ENCODE assay signal across 31 cellular contexts in genomic region chrY:19479141-19479540, GRCh38.
"Had no signal": no experiment of that assay in that cellular context is flagged by ENCODE, and none has a peak within 500 bp of the region (broad histone marks: within the 10 kb centered on the region; RNA-seq: fewer than 3 reads in every experiment).

No MANE protein-coding gene starts in this region.

- H3K4me1 Mint-ChIP-seq: activated CD4-positive, alpha-beta memory T cell treated with anti-CD3 and anti-CD28 coated beads, Interleukin-2, amount 10 ng/mL, durations not matched to agents 7 days and 5 days; endodermal cell; WTC11 had no signal

- H3K4me3 Mint-ChIP-seq: activated CD4-positive, alpha-beta memory T cell treated with anti-CD3 and anti-CD28 coated beads, Interleukin-2, amount 10 ng/mL, durations not matched to agents 7 days and 5 days; activated CD4-positive, alpha-beta T cell treated with anti-CD3 and anti-CD28 coated beads, Interleukin-2, amount 10 ng/mL, durations not matched to agents 7 days and 5 days; activated naive CD4-positive, alpha-beta T cell treated with anti-CD3 and anti-CD28 coated beads, Interleukin-2, amount 50 U/mL, for 24 hours; activated naive CD8-positive, alpha-beta T cell treated with anti-CD3 and anti-CD28 coated beads, Interleukin-2, amount 10 ng/mL, durations not matched to agents 7 days and 5 days; activated T-cell treated with anti-CD3 and anti-CD28 coated beads, Interleukin-2, amount 50 U/mL, for 24 hours; activated T-cell treated with anti-CD3 and anti-CD28 coated beads, Interleukin-2, amount 50 U/mL, for 72 hours; central memory CD8-positive, alpha-beta T cell; dendritic cell treated with granulocyte-macrophage colony-stimulating factor and Interleukin-4, amounts not matched to agents 40 ng/mL and 50 ng/mL, for 4 days; endodermal cell; WTC11 had no signal

- H3K36me3 Mint-ChIP-seq: WTC11 had no signal

- H3K27ac Mint-ChIP-seq: activated CD4-positive, alpha-beta memory T cell treated with anti-CD3 and anti-CD28 coated beads, Interleukin-2, amount 10 ng/mL, durations not matched to agents 7 days and 5 days; activated CD4-positive, alpha-beta T cell treated with anti-CD3 and anti-CD28 coated beads, Interleukin-2, amount 10 ng/mL, durations not matched to agents 7 days and 5 days; activated naive CD8-positive, alpha-beta T cell treated with anti-CD3 and anti-CD28 coated beads, Interleukin-2, amount 10 ng/mL, durations not matched to agents 7 days and 5 days; activated T-cell treated with anti-CD3 and anti-CD28 coated beads, Interleukin-2, amount 50 U/mL, for 24 hours; activated T-cell treated with anti-CD3 and anti-CD28 coated beads, Interleukin-2, amount 50 U/mL, for 72 hours; dendritic cell treated with granulocyte-macrophage colony-stimulating factor and Interleukin-4, amounts not matched to agents 40 ng/mL and 50 ng/mL, for 4 days; endodermal cell; WTC11 had no signal

- ATAC-seq: activated T-cell treated with anti-CD3 and anti-CD28 coated beads, Interleukin-2, amount 50 U/mL, for 72 hours; foreskin keratinocyte; gastrocnemius medialis; heart left ventricle; WTC11 had no signal

- H3K27me3 Mint-ChIP-seq: activated CD4-positive, alpha-beta memory T cell treated with anti-CD3 and anti-CD28 coated beads, Interleukin-2, amount 10 ng/mL, durations not matched to agents 7 days and 5 days; activated CD4-positive, alpha-beta T cell treated with anti-CD3 and anti-CD28 coated beads, Interleukin-2, amount 10 ng/mL, durations not matched to agents 7 days and 5 days; activated naive CD4-positive, alpha-beta T cell treated with anti-CD3 and anti-CD28 coated beads, Interleukin-2, amount 50 U/mL, for 24 hours; activated naive CD8-positive, alpha-beta T cell treated with anti-CD3 and anti-CD28 coated beads, Interleukin-2, amount 10 ng/mL, durations not matched to agents 7 days and 5 days; activated T-cell treated with anti-CD3 and anti-CD28 coated beads, Interleukin-2, amount 50 U/mL, for 24 hours; central memory CD8-positive, alpha-beta T cell; dendritic cell treated with granulocyte-macrophage colony-stimulating factor and Interleukin-4, amounts not matched to agents 40 ng/mL and 50 ng/mL, for 4 days had no signal

- H3K9me3 Mint-ChIP-seq: activated CD4-positive, alpha-beta memory T cell treated with anti-CD3 and anti-CD28 coated beads, Interleukin-2, amount 10 ng/mL, durations not matched to agents 7 days and 5 days; activated naive CD4-positive, alpha-beta T cell treated with anti-CD3 and anti-CD28 coated beads, Interleukin-2, amount 50 U/mL, for 24 hours; activated T-cell treated with anti-CD3 and anti-CD28 coated beads, Interleukin-2, amount 50 U/mL, for 24 hours; activated T-cell treated with anti-CD3 and anti-CD28 coated beads, Interleukin-2, amount 50 U/mL, for 72 hours; central memory CD8-positive, alpha-beta T cell; dendritic cell treated with granulocyte-macrophage colony-stimulating factor and Interleukin-4, amounts not matched to agents 40 ng/mL and 50 ng/mL, for 4 days; endodermal cell had no signal

- H3K27ac ChIP-seq: brain microvascular endothelial cell, coronary artery, dorsolateral prefrontal cortex, esophagus muscularis mucosa, foreskin keratinocyte, gastrocnemius medialis, heart left ventricle, hepatocyte, VCaP had no signal

- H3K9me3 ChIP-seq: esophagus muscularis mucosa, gastrocnemius medialis, heart left ventricle had no signal

- DNase-seq: activated CD4-positive, alpha-beta memory T cell treated with anti-CD3 and anti-CD28 coated beads, Interleukin-2, amount 10 ng/mL, durations not matched to agents 7 days and 5 days; activated CD4-positive, alpha-beta T cell treated with anti-CD3 and anti-CD28 coated beads for 1 hour; activated CD4-positive, alpha-beta T cell treated with anti-CD3 and anti-CD28 coated beads for 4 hours; activated CD4-positive, alpha-beta T cell treated with anti-CD3 and anti-CD28 coated beads, Interleukin-2, amount 10 ng/mL, durations not matched to agents 7 days and 5 days; activated CD4-positive, alpha-beta T cell treated with anti-CD3 and anti-CD28 coated beads, Interleukin-2, amount 50 U/mL, for 4 hours; activated CD8-positive, alpha-beta memory T cell treated with anti-CD3 and anti-CD28 coated beads, Interleukin-2, amount 50 U/mL, for 48 hours; activated gamma-delta T cell; activated naive CD4-positive, alpha-beta T cell treated with Interleukin-2 at 50 U/mL for 16 hours; activated naive CD8-positive, alpha-beta T cell treated with anti-CD3 and anti-CD28 coated beads, Interleukin-2, amount 10 ng/mL, durations not matched to agents 7 days and 5 days; activated T-cell treated with anti-CD3 and anti-CD28 coated beads for 4 hours; activated T-cell treated with anti-CD3 and anti-CD28 coated beads, Interleukin-2, amount 50 U/mL, for 24 hours; activated T-cell treated with anti-CD3 and anti-CD28 coated beads, Interleukin-2, amount 50 U/mL, for 72 hours; amniotic stem cell; anterior cingulate cortex; brain microvascular endothelial cell; dorsolateral prefrontal cortex; effector memory CD4-positive, alpha-beta T cell; endodermal cell; foreskin keratinocyte; gastrocnemius medialis; glutamatergic neuron; heart left ventricle; T-helper 2 cell had no signal

- H3K36me3 ChIP-seq: brain microvascular endothelial cell, esophagus muscularis mucosa, gastrocnemius medialis, heart left ventricle had no signal
